In the genomic region with DNA sequence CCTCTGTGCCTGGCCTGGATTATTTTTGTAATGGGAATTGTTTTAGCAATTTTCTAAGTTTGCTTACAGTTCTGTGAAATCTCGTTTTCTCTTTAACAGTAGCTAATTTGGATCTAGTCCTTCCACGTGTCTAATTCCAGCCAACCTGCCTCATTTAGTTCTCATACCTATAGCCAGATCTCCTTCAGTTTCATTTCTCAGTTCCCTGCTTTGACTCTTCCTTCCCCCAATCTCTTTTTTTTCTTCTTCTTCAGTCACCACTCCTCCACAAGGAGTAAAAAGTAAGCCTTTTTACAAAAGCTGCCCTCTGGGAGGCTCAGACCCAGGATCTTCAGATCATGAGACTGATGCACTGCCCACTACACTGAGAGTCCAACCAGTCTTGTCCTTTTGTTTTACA, we compare ENCODE assay signal across 10 cellular contexts. TPM values are rescaled to one million over a fixed set of nuclear protein-coding genes. Genes with fewer than 3 reads are reported as not detected.
DNase-seq lines count a peak whose midpoint lies in the region; ATAC-seq, FAIRE-seq and TF ChIP-seq lines count a peak whose summit lies in the region.
"Had no signal": no experiment of that assay in that cellular context is flagged by ENCODE, and none has a peak within 500 bp of the region (broad histone marks: within the 10 kb centered on the region; RNA-seq: fewer than 3 reads in every experiment).

No MANE protein-coding gene starts in this region.

- peaks cover 24% of the 10 kb centered on the region for H3K4me1 Mint-ChIP-seq in T-helper 1 cell treated with Interleukin-12 subunit alpha and Interleukin-12 subunit beta and Interleukin-4 antibody, amounts not matched to agents 30 μg/mL and 1 μg/mL, for 36 hours (ENCODE audit: low read depth)
- H3K4me1 Mint-ChIP-seq in brain: peaks cover 57% of the 10 kb centered on the region
- peaks cover 24% of the 10 kb centered on the region for H3K4me1 Mint-ChIP-seq in osteocyte (ENCODE audit: unreplicated experiment)

- H3K36me3 ChIP-seq in gastroesophageal sphincter: peaks cover 0 to 47% of the 10 kb centered on the region in 2 donors

- peak overlapping the region in 1 of 4 donors; percentile 98 for H3K27ac ChIP-seq in gastroesophageal sphincter

- H3K27me3 ChIP-seq in gastroesophageal sphincter: no peaks in the 10 kb centered on the region

- no peak for TF ChIP-seq EP300 in gastroesophageal sphincter (IDR thresholded peaks at IDR 0.05)

- 28 to 41% methylated on average over 2 of the region's 2 CpGs for WGBS in gastroesophageal sphincter (ENCODE audit: low coverage in 1 of 2), 2 donors

- H3K36me3 Mint-ChIP-seq in T-helper 1 cell treated with Interleukin-12 subunit alpha and Interleukin-12 subunit beta and Interleukin-4 antibody, amounts not matched to agents 30 μg/mL and 1 μg/mL, for 36 hours (ENCODE audit: low read depth): peaks cover 26% of the 10 kb centered on the region
- H3K36me3 Mint-ChIP-seq in brain (no peaks in the 10 kb centered on the region), osteocyte (ENCODE audit: unreplicated experiment) (peaks cover 4% of the 10 kb centered on the region)

- no peak for TF ChIP-seq POLR2A in gastroesophageal sphincter (IDR thresholded peaks at IDR 0.05)

- H3K4me1 ChIP-seq in gastroesophageal sphincter: peaks cover 0 to 38% (median 18%) of the 10 kb centered on the region in 3 donors

- TF ChIP-seq CTCF in brain (conservative IDR thresholded peaks at IDR 0.05) (no peak), osteocyte (IDR thresholded peaks at IDR 0.05) (no peak), gastroesophageal sphincter (IDR thresholded peaks at IDR 0.05) (no peak)

- ATAC-seq in gastroesophageal sphincter (no peak), GM18870 (IDR thresholded peaks at IDR 0.05; ENCODE audit: unreplicated experiment) (no peak)

- no peaks in the 10 kb centered on the region for H3K27me3 Mint-ChIP-seq in T-helper 1 cell treated with Interleukin-12 subunit alpha and Interleukin-12 subunit beta and Interleukin-4 antibody, amounts not matched to agents 30 μg/mL and 1 μg/mL, for 36 hours (ENCODE audit: low read depth)
- H3K27me3 Mint-ChIP-seq in brain: peaks cover 2% of the 10 kb centered on the region
- H3K27me3 Mint-ChIP-seq in osteocyte (ENCODE audit: unreplicated experiment): no peaks in the 10 kb centered on the region

- DNase-seq in T-helper 1 cell (no peak), NAMALWA (ENCODE audit: low spot score) (peak; percentile 34), osteocyte (ENCODE audit: extremely low spot score, unreplicated experiment) (no peak), HTR-8/SVneo (ENCODE audit: insufficient read length, low spot score) (no peak)
- DNase-seq: ACHN, NCI-H1694 had no signal

- H3K9me3 Mint-ChIP-seq in T-helper 1 cell treated with Interleukin-12 subunit alpha and Interleukin-12 subunit beta and Interleukin-4 antibody, amounts not matched to agents 30 μg/mL and 1 μg/mL, for 36 hours: no peaks in the 10 kb centered on the region
- H3K9me3 Mint-ChIP-seq in brain (no peaks in the 10 kb centered on the region), osteocyte (ENCODE audit: unreplicated experiment) (no peaks in the 10 kb centered on the region)

- peak overlapping the region; percentile 73 for H3K4me3 Mint-ChIP-seq in T-helper 1 cell treated with Interleukin-12 subunit alpha and Interleukin-12 subunit beta and Interleukin-4 antibody, amounts not matched to agents 30 μg/mL and 1 μg/mL, for 36 hours
- H3K4me3 Mint-ChIP-seq in brain (peak overlapping the region; percentile 76 to 97 (median 89)), osteocyte (ENCODE audit: unreplicated experiment) (peak overlapping the region; percentile 72)

- peak overlapping the region; percentile 80 for H3K27ac Mint-ChIP-seq in T-helper 1 cell treated with Interleukin-12 subunit alpha and Interleukin-12 subunit beta and Interleukin-4 antibody, amounts not matched to agents 30 μg/mL and 1 μg/mL, for 36 hours
- H3K27ac Mint-ChIP-seq in brain: peak overlapping the region; percentile 24 to 92 (median 90)
- peak overlapping the region; percentile 54 for H3K27ac Mint-ChIP-seq in osteocyte (ENCODE audit: unreplicated experiment)

- peak overlapping the region in 1 of 2 donors; percentile 88 for H3K4me3 ChIP-seq in gastroesophageal sphincter

- no peaks in the 10 kb centered on the region for H3K9me3 ChIP-seq in gastroesophageal sphincter

- FAIRE-seq in HTR-8/SVneo (lab: Jason Lieb, UNC): no peak

RNA-seq across cellular contexts. Expression of a gene that starts 1.4 kb away (rescaled TPM):
- polyA plus RNA-seq in brain (ENCODE audit: insufficient read depth, low read depth, low replicate concordance): 48.6 TPM
- total RNA-seq in osteocyte (22.3 and 25.7 TPM in 2 replicates), gastroesophageal sphincter (10 to 100 TPM; 17.7 to 28.8 (median 21.3) TPM)

RNA-seq across cellular contexts. Expression of a gene that starts 6.0 kb away (rescaled TPM):
- 6.5 TPM for polyA plus RNA-seq in brain (ENCODE audit: insufficient read depth, low read depth, low replicate concordance)
- total RNA-seq in osteocyte (3.8 and 5.7 TPM in 2 replicates), gastroesophageal sphincter (1 to 10 TPM in 2 of 4 donors, under 1 TPM in 2; 0.13 to 2.5 (median 1.2) TPM)

RNA-seq across cellular contexts. Expression of a gene that starts 10.1 kb away (rescaled TPM):
- polyA plus RNA-seq in brain (ENCODE audit: insufficient read depth, low read depth, low replicate concordance): 28.9 TPM
- total RNA-seq in osteocyte (27.5 and 32.6 TPM in 2 replicates), gastroesophageal sphincter (10 to 100 TPM in 3 of 4 donors, 1 to 10 TPM in 1; 7.2 to 43.1 (median 21.9) TPM)

RNA-seq across cellular contexts. Expression of a gene that starts 21.1 kb away (rescaled TPM):
- 39.2 TPM for polyA plus RNA-seq in brain (ENCODE audit: insufficient read depth, low read depth, low replicate concordance)
- not detected in 2 replicates for total RNA-seq in osteocyte
- total RNA-seq in gastroesophageal sphincter: 1 to 10 TPM in 3 of 4 donors, under 1 TPM in 1; 0.78 to 2.7 (median 1.5) TPM
